ENCODE assay signal across 8 cellular contexts in genomic region chr2:121648206-121648605, GRCh38. TPM values are rescaled to one million over a fixed set of nuclear protein-coding genes. Genes with fewer than 3 reads are reported as not detected.
A peak's percentile ranks its signal among the peaks of the same experiment; 100 is the strongest.
DNase-seq lines count a peak whose midpoint lies in the region; ATAC-seq and TF ChIP-seq lines count a peak whose summit lies in the region.

No MANE protein-coding gene starts in this region.

- H3K4me1 ChIP-seq in lung (ENCODE audit: control insufficient read depth in 2 of 2, insufficient read depth in 2 of 2, low read length in 2 of 2): peaks cover 1 to 7% of the 10 kb centered on the region in 2 donors

- in situ Hi-C loops in astrocyte of the spinal cord (cut with HindIII; ENCODE audit: low sequenced_read_pairs): no loop called here

- no peaks in the 10 kb centered on the region for H3K9me3 ChIP-seq in lung (ENCODE audit: control insufficient read depth in 2 of 2, insufficient read depth in 1 of 2, low read length in 1 of 2)

- H3K4me3 ChIP-seq in GM12865 (ENCODE audit: low read depth, low read length): peak overlapping the region; percentile 96
- peak overlapping the region; percentile 93 for H3K4me3 ChIP-seq in HL-60 (replicated peaks; ENCODE audit: insufficient read depth, low read length)
- H3K4me3 ChIP-seq in astrocyte of the spinal cord (ENCODE audit: low read depth, low read length): peak overlapping the region; percentile 85
- peak overlapping the region; percentile 83 for H3K4me3 ChIP-seq in lung

- H3K27me3 ChIP-seq in HL-60 (ENCODE audit: insufficient read depth, poor library complexity, severe bottlenecking): no peaks in the 10 kb centered on the region
- H3K27me3 ChIP-seq in lung (ENCODE audit: control insufficient read depth, insufficient read depth): no peaks in the 10 kb centered on the region

- DNase-seq in GM12865 (ENCODE audit: low read depth): peak; percentile 54
- DNase-seq in HL-60 (ENCODE audit: low read depth in 1 of 2, low spot score in 1 of 2): peak in 1 of 2 experiments; percentile 23
- no peak for DNase-seq in astrocyte of the spinal cord (ENCODE audit: low read depth, low spot score)
- no peak for DNase-seq in lung (ENCODE audit: low spot score)
- no peak for DNase-seq in posterior cingulate gyrus
- DNase-seq in NCI-H748 treated with DMSO at 0.1 percent for 48 hours (lab: John Stamatoyannopoulos, UW): no peak
- DNase-seq in dermis blood vessel endothelial cell: no peak
- no peak for DNase-seq in islet precursor cell

- intact Hi-C loops in posterior cingulate gyrus (cut with DNase I): loop anchor here (1.0 to 5.0 kb wide), 4 partner anchors 51 to 246 kb away; partner anchors contain the start of genes NIFK and TSN

- no peak for ATAC-seq in lung (ENCODE audit: insufficient read depth, low FRiP score)

- WGBS in lung, 2 donors: 7 to 14% methylated on average over 9 of the region's 9 CpGs

- TF ChIP-seq CTCF in GM12865 (IDR thresholded peaks at IDR 0.05; ENCODE audit: insufficient read depth, low read depth, low read length, missing control alignments) (no peak), HL-60 (IDR thresholded peaks at IDR 0.05; ENCODE audit: insufficient read depth, low read length) (no peak), astrocyte of the spinal cord (IDR thresholded peaks at IDR 0.05; ENCODE audit: low read depth, low read length) (no peak), lung (IDR thresholded peaks at IDR 0.05; ENCODE audit: control extremely low read depth, extremely low read depth) (no peak)

- H3K36me3 ChIP-seq in lung (ENCODE audit: control insufficient read depth in 2 of 2, insufficient read depth in 2 of 2, low read length in 2 of 2): no peaks in the 10 kb centered on the region

- H3K27ac ChIP-seq in HL-60 (replicated peaks) (peak overlapping the region; percentile 99), lung (ENCODE audit: low read depth in 1 of 2, low read length in 1 of 2) (peak overlapping the region; percentile 92 to 96)

RNA-seq across cellular contexts. Expression of gene CLASP1, which starts 1.1 kb away (rescaled TPM):
- total RNA-seq in lung (100 to 1,000 TPM in 1 of 2 donors, 10 to 100 TPM in 1; 48.7 to 128 TPM), dermis blood vessel endothelial cell (51.9 and 67.7 TPM in 2 replicates)
- polyA plus RNA-seq in lung: 10 to 100 TPM in 1 of 2 donors, 1 to 10 TPM in 1; 7.4 to 12.6 TPM
